ENCODE assay signal across 8 cellular contexts in genomic region chr14:72904840-72905561, GRCh38. TPM values are rescaled to one million over a fixed set of nuclear protein-coding genes. Genes with fewer than 3 reads are reported as not detected.
DNase-seq lines count a peak whose midpoint lies in the region; ATAC-seq and TF ChIP-seq lines count a peak whose summit lies in the region.

No MANE protein-coding gene starts in this region.

- no peaks in the 10 kb centered on the region for H3K27me3 Mint-ChIP-seq in activated B cell treated with CpG ODN at 0.5 μM for 24 hours

- H3K4me3 ChIP-seq in cardiac fibroblast (replicated peaks in 1 of 2; ENCODE audit: low read depth in 2 of 2, low read length in 2 of 2): no peak overlapping the region

- intact Hi-C loops in activated B cell treated with CpG ODN at 0.5 μM for 24 hours (cut with micrococcal nuclease): loop anchor here (1.0 kb wide), 4 partner anchors 11 to 388 kb away; partner anchors contain the start of genes DCAF4 and DPF3
- intact Hi-C loops in left colon (cut with DNase I, micrococcal nuclease): loop anchor here (2.0 to 5.0 kb wide), 2 partner anchors 388 kb away; no protein-coding TSS in a partner anchor

- no peaks in the 10 kb centered on the region for H3K36me3 Mint-ChIP-seq in activated B cell treated with CpG ODN at 0.5 μM for 24 hours (ENCODE audit: low read depth)

- H3K4me3 Mint-ChIP-seq in activated B cell treated with CpG ODN at 0.5 μM for 24 hours: no peak overlapping the region

- peak; percentile 88 for TF ChIP-seq CTCF in GM12873 (IDR thresholded peaks at IDR 0.05; ENCODE audit: insufficient read depth, low read depth, low read length, missing control alignments)
- TF ChIP-seq CTCF in activated B cell treated with CpG ODN at 0.5 μM for 24 hours (IDR thresholded peaks at IDR 0.05): no peak
- TF ChIP-seq CTCF in cardiac fibroblast (IDR thresholded peaks at IDR 0.05; ENCODE audit: low read depth, low read length): peak; percentile 92

- peak; percentile 79 for ATAC-seq in activated B cell treated with CpG ODN at 0.5 μM for 24 hours (ENCODE audit: low read depth)
- peak; percentile 67 for ATAC-seq in left colon
- no peak for ATAC-seq in GM18861 (IDR thresholded peaks at IDR 0.05; ENCODE audit: unreplicated experiment)

- POLR2A ChIA-PET in activated B cell treated with CpG ODN at 0.5 μM for 24 hours (lab: Charles Lee): interaction anchor here (0.6 to 1.4 kb wide), 2 partner anchors 388 to 389 kb away, joined by 4 to 17 read pairs; no protein-coding TSS in a partner anchor

- CTCF ChIA-PET in activated B cell treated with CpG ODN at 0.5 μM for 24 hours (lab: Charles Lee): interaction anchor here (0.6 to 5.0 kb wide), 18 partner anchors 9 to 428 kb away, joined by 3 to 236 read pairs (median 4); partner anchors contain the start of gene DPF3

- peaks cover 17% of the 10 kb centered on the region for H3K4me1 Mint-ChIP-seq in activated B cell treated with CpG ODN at 0.5 μM for 24 hours

- no peaks in the 10 kb centered on the region for H3K9me3 Mint-ChIP-seq in activated B cell treated with CpG ODN at 0.5 μM for 24 hours

- DNase-seq in A172 (ENCODE audit: low spot score) (peak; percentile 68), NCI-H2196 treated with DMSO at 0.1 percent for 48 hours (lab: John Stamatoyannopoulos, UW; ENCODE audit: unreplicated experiment) (peak; percentile 61), activated B cell treated with CpG ODN at 0.5 μM for 24 hours (no peak), cardiac fibroblast (ENCODE audit: low read depth in 2 of 2) (peak; percentile 87 to 88), left colon (peak in 1 of 2 donors; percentile 48)
- DNase-seq in stimulated activated CD4-positive, alpha-beta T cell treated with anti-CD3 and anti-CD28 coated beads, TNF-alpha, amount 100 ng/mL, for 4 hours (ENCODE audit: low read depth in 3 of 3): peak in 2 of 3 experiments; percentile 27 to 52

- H3K27ac Mint-ChIP-seq in activated B cell treated with CpG ODN at 0.5 μM for 24 hours: no peak overlapping the region

RNA-seq across cellular contexts. Expression of gene DPF3, which starts 11.1 kb away (rescaled TPM):
- 1.3 and 3.2 TPM in 2 replicates for total RNA-seq in A172 (2014; rRNA removed; shearing (Covaris generic))
- total RNA-seq in activated B cell treated with CpG ODN at 0.5 μM for 24 hours (3.5 and 4.3 TPM in 2 replicates), left colon (10 to 100 TPM in 1 of 2 donors, 1 to 10 TPM in 1; 9.7 to 11.2 TPM)

RNA-seq across cellular contexts. Expression of gene DCAF4, which starts 21.3 kb away (rescaled TPM):
- 32.5 and 47.9 TPM in 2 replicates for total RNA-seq in A172 (2014; rRNA removed; shearing (Covaris generic))
- total RNA-seq in activated B cell treated with CpG ODN at 0.5 μM for 24 hours (33.9 and 38.7 TPM in 2 replicates), left colon (10 to 100 TPM; 19.6 to 21.4 TPM)
